In genomic region chrX:43108828-43109227, GRCh38 we compare ENCODE assay signal across 25 cellular contexts.
DNase-seq lines count a peak whose midpoint lies in the region; FAIRE-seq and TF ChIP-seq lines count a peak whose summit lies in the region.
"Had no signal": no experiment of that assay in that cellular context is flagged by ENCODE, and none has a peak within 500 bp of the region (broad histone marks: within the 10 kb centered on the region; RNA-seq: fewer than 3 reads in every experiment).

No MANE protein-coding gene starts in this region.

- 91% methylated on average over 2 of the region's 2 CpGs; no CpG with 5 or more reads in 1 of the 2 experiments for WGBS in endodermal cell (ENCODE audit: insufficient coverage in 1 of 2, insufficient read length in 1 of 2), 2 experiments
- WGBS in small intestine, 3 donors: 32 to 59% (median 35%) methylated on average over 2 of the region's 2 CpGs

- H3K4me3 ChIP-seq in endodermal cell (ENCODE audit: low read length) (peak overlapping the region; percentile 49), small intestine (ENCODE audit: low read depth in 1 of 2, low read length in 2 of 2) (no peak overlapping the region)
- H3K4me3 ChIP-seq: GM23338 had no signal

- H3K4me3 Mint-ChIP-seq in endodermal cell: no peak overlapping the region
- H3K4me3 Mint-ChIP-seq: CD4-positive, alpha-beta T cell; GM23338; IgD-negative memory B cell had no signal

- no peak overlapping the region for H3K9ac ChIP-seq in endodermal cell (ENCODE audit: extremely low read depth, low read length, poor library complexity, severe bottlenecking)

- TF ChIP-seq CTCF in endodermal cell (conservative IDR thresholded peaks at IDR 0.05): no peak

- H3K36me3 ChIP-seq in endodermal cell (ENCODE audit: control insufficient read depth, insufficient read depth, low read length): no peaks in the 10 kb centered on the region
- H3K36me3 ChIP-seq in small intestine (ENCODE audit: control insufficient read depth in 2 of 2, insufficient read depth in 2 of 2, low read length in 2 of 2): no peaks in the 10 kb centered on the region
- H3K36me3 ChIP-seq: BE2C had no signal

- H3K9me3 Mint-ChIP-seq in endodermal cell: peaks cover 12% of the 10 kb centered on the region
- H3K9me3 Mint-ChIP-seq: CD4-positive, alpha-beta T cell; GM23338 had no signal

- H3K27ac ChIP-seq in endodermal cell (ENCODE audit: low read depth, low read length) (no peak overlapping the region), small intestine (ENCODE audit: low read depth in 1 of 2, low read length in 1 of 2) (no peak overlapping the region)
- H3K27ac ChIP-seq: C4-2B had no signal

- no peak overlapping the region for H3K27ac Mint-ChIP-seq in endodermal cell
- H3K27ac Mint-ChIP-seq: CD4-positive, alpha-beta T cell; GM23338; IgD-negative memory B cell had no signal

- DNase-seq in GM19239 (ENCODE audit: insufficient read length, low spot score) (no peak), endodermal cell (no peak), kidney tubule cell (ENCODE audit: low spot score) (peak; percentile 23), small intestine (peak; percentile 18), NCI-H345 (lab: John Stamatoyannopoulos, UW) (no peak), mucosa of gallbladder (ENCODE audit: low spot score) (no peak), anterior cingulate cortex (lab: John Stamatoyannopoulos, UW) (no peak), NCI-H748 (lab: John Stamatoyannopoulos, UW; ENCODE audit: unreplicated experiment) (no peak)
- DNase-seq: ACHN; BE2C; Calu3; CD4-positive, alpha-beta T cell; DMS53; DND-41; EL; HCEC 1CT; KBM-7 had no signal

- H3K9me3 ChIP-seq in endodermal cell (ENCODE audit: control insufficient read depth, low read length) (peaks cover 12% of the 10 kb centered on the region), small intestine (ENCODE audit: control insufficient read depth, low read depth) (no peaks in the 10 kb centered on the region)
- H3K9me3 ChIP-seq: BE2C had no signal

- FAIRE-seq in GM19239 (lab: Jason Lieb, UNC): peak; percentile 37
- FAIRE-seq in small intestine (lab: Jason Lieb, UNC): no peak
- FAIRE-seq: A204.1, G401.6, GM12891, H54, HTR-8/SVneo had no signal

- H3K27me3 Mint-ChIP-seq in endodermal cell (ENCODE audit: insufficient read depth): no peaks in the 10 kb centered on the region
- H3K27me3 Mint-ChIP-seq: CD4-positive, alpha-beta T cell had no signal

- H3K4me1 Mint-ChIP-seq in endodermal cell: peaks cover 6% of the 10 kb centered on the region
- H3K4me1 Mint-ChIP-seq: GM23338 had no signal

- H3K36me3 Mint-ChIP-seq in endodermal cell (ENCODE audit: low read depth): peaks cover 1% of the 10 kb centered on the region

- H3K4me1 ChIP-seq in endodermal cell (ENCODE audit: control insufficient read depth, insufficient read depth, low read length) (no peaks in the 10 kb centered on the region), small intestine (ENCODE audit: control insufficient read depth in 2 of 2, insufficient read depth in 1 of 2, low read depth in 1 of 2, low read length in 1 of 2) (no peaks in the 10 kb centered on the region)
- H3K4me1 ChIP-seq: BE2C had no signal

- H3K27me3 ChIP-seq in endodermal cell (ENCODE audit: control insufficient read depth, insufficient read depth, low read length, poor library complexity, severe bottlenecking) (no peaks in the 10 kb centered on the region), small intestine (ENCODE audit: control insufficient read depth in 2 of 2, insufficient read depth in 2 of 2, low read length in 2 of 2) (no peaks in the 10 kb centered on the region)
- H3K27me3 ChIP-seq: BE2C had no signal

Comparison
In these comparisons a context has a peak if more than half of its experiments do, and no peak if none do; other contexts are left out.
1. DNase-seq: peak in kidney tubule cell (single experiment) and small intestine (single experiment); none in GM19239 (single experiment), endodermal cell (single experiment), NCI-H345 (single experiment), mucosa of gallbladder (single experiment), anterior cingulate cortex (0 of 58) and NCI-H748 (single experiment).